Comparison of ENCODE assay signal across 10 cellular contexts in the genomic region with DNA sequence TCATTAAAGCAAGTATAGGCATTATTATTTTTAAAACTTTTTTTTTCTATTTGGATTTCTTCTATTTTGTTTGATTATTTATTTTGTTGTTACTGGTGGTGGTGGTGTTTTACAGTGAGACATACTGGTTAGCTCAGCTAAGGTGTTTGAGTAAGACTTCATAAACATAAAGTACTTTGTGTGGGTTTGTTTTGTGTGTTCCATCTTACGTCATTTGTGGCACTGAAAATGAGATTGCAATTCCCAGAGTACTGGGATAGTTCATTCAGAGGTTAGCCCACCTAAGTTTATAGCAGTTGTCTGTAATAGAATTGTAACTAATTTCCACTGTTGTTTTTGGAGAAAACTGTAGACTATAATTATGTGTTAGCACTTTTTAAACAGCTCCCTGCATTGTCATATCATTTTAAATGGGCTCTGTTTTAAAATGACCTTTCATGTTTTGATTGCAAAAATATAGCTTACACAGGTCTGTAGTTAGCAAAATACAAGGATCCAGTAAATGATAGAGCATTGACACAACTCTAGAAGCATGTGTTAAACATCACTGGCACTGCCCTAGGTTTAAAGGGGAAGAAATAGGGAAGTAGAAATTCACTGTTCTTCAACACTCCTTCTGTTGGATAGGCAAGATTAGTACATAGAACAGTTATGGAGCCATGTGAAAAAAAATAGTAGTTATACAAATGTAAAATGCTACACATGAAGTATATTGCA.
DNase-seq lines count a peak whose midpoint lies in the region; ATAC-seq and TF ChIP-seq lines count a peak whose summit lies in the region.
"Had no signal": no experiment of that assay in that cellular context is flagged by ENCODE, and none has a peak within 500 bp of the region (broad histone marks: within the 10 kb centered on the region; RNA-seq: fewer than 3 reads in every experiment).

No MANE protein-coding gene starts in this region.

- no TSS peak for BruUV-seq in PC-9 (replicated peaks; lab: Mats Ljungman, UMichigan)

- H3K27ac ChIP-seq in ACC112 (ENCODE audit: low read depth, low read length): peak overlapping the region; percentile 57
- H3K27ac ChIP-seq in PC-9: no peak overlapping the region
- H3K27ac ChIP-seq in esophagus muscularis mucosa (replicated peaks in 1 of 4): peak overlapping the region; percentile 74 to 82 (median 76)

- TF ChIP-seq CTCF in PC-9 (conservative IDR thresholded peaks at IDR 0.05) (no peak), esophagus muscularis mucosa (IDR thresholded peaks at IDR 0.05) (no peak)
- TF ChIP-seq CTCF in activated CD8-positive, alpha-beta T cell treated with anti-CD3 and anti-CD28 coated beads for 36 hours (IDR thresholded peaks at IDR 0.05): no peak

- H3K9me3 ChIP-seq in PC-9 (ENCODE audit: insufficient read depth, low read depth) (no peaks in the 10 kb centered on the region), esophagus muscularis mucosa (no peaks in the 10 kb centered on the region)

- no peaks in the 10 kb centered on the region for H4K20me1 ChIP-seq in PC-9 (ENCODE audit: insufficient read depth)

- no peak for ATAC-seq in natural killer cell treated with Interleukin-12 subunit alpha and Interleukin-12 subunit beta and Interleukin-15 and Interleukin-18, amount 100 ng/mL, for 72 hours
- no peak for ATAC-seq in GM21529 (IDR thresholded peaks at IDR 0.05; ENCODE audit: unreplicated experiment)
- ATAC-seq in activated CD8-positive, alpha-beta T cell treated with anti-CD3 and anti-CD28 coated beads for 36 hours: no peak
- no peak for ATAC-seq in HG03354 (IDR thresholded peaks at IDR 0.05; ENCODE audit: poor library complexity, severe bottlenecking, unreplicated experiment)

- H3K4me3 Mint-ChIP-seq in natural killer cell treated with Interleukin-12 subunit alpha and Interleukin-12 subunit beta and Interleukin-15 and Interleukin-18, amount 100 ng/mL, for 72 hours: peak overlapping the region; percentile 73
- no peak overlapping the region for H3K4me3 Mint-ChIP-seq in activated CD8-positive, alpha-beta T cell treated with anti-CD3 and anti-CD28 coated beads for 36 hours
- H3K4me3 Mint-ChIP-seq: activated T-helper 1 cell treated with anti-CD3 and anti-CD28 coated beads, Interleukin-12 subunit alpha, Interleukin-12 subunit beta, Interleukin-2, Interleukin-4 antibody, amounts not matched to agents 30 ng/mL and 10 ng/mL and 1 ng/mL, durations not matched to agents 14 hours and 24 hours and 36 hours had no signal

- H3K4me1 ChIP-seq in ACC112 (ENCODE audit: control insufficient read depth, insufficient read depth, low read length, unreplicated experiment) (peaks cover 32% of the 10 kb centered on the region), PC-9 (replicated peaks; ENCODE audit: insufficient read depth) (peaks cover 22% of the 10 kb centered on the region), esophagus muscularis mucosa (peaks cover 57 to 95% (median 91%) of the 10 kb centered on the region in 4 donors)

- 41% methylated on average over 1 of the region's 1 CpG for WGBS in esophagus muscularis mucosa

- H3K4me3 ChIP-seq in ACC112 (ENCODE audit: low read depth, low read length): peak overlapping the region; percentile 75
- no peak overlapping the region for H3K4me3 ChIP-seq in PC-9
- peak overlapping the region in 3 of 4 donors; percentile 39 to 55 (median 44) for H3K4me3 ChIP-seq in esophagus muscularis mucosa

- H3K27me3 Mint-ChIP-seq in natural killer cell treated with Interleukin-12 subunit alpha and Interleukin-12 subunit beta and Interleukin-15 and Interleukin-18, amount 100 ng/mL, for 72 hours: peaks cover 13 to 23% of the 10 kb centered on the region in 2 donors
- no peaks in the 10 kb centered on the region for H3K27me3 Mint-ChIP-seq in activated CD8-positive, alpha-beta T cell treated with anti-CD3 and anti-CD28 coated beads for 36 hours

- POLR2A ChIA-PET in PC-9 (lab: Charles Lee; ENCODE audit: unreplicated experiment): interaction anchor here (0.6 to 0.9 kb wide), 2 partner anchors 172 to 176 kb away, joined by 4 to 5 read pairs; partner anchors contain the start of gene NFIA
- POLR2A ChIA-PET in activated CD8-positive, alpha-beta T cell treated with anti-CD3 and anti-CD28 coated beads for 36 hours (lab: Charles Lee): no interaction called here

- CTCF ChIA-PET in PC-9 (lab: Charles Lee): interaction anchor here (0.6 kb wide), 2 partner anchors 32 to 405 kb away, joined by 11 to 13 read pairs; no protein-coding TSS in a partner anchor
- CTCF ChIA-PET in activated CD8-positive, alpha-beta T cell treated with anti-CD3 and anti-CD28 coated beads for 36 hours (lab: Charles Lee): interaction anchor here (1.2 kb wide), 1 partner anchor 191 kb away, joined by 3 read pairs; no protein-coding TSS in a partner anchor

- peaks cover 23 to 27% of the 10 kb centered on the region in 2 donors for H3K4me1 Mint-ChIP-seq in natural killer cell treated with Interleukin-12 subunit alpha and Interleukin-12 subunit beta and Interleukin-15 and Interleukin-18, amount 100 ng/mL, for 72 hours (ENCODE audit: low read depth in 2 of 2)
- peaks cover 21% of the 10 kb centered on the region for H3K4me1 Mint-ChIP-seq in activated CD8-positive, alpha-beta T cell treated with anti-CD3 and anti-CD28 coated beads for 36 hours (ENCODE audit: low read depth)

- H3K27me3 ChIP-seq in ACC112 (ENCODE audit: insufficient read depth, low read length) (no peaks in the 10 kb centered on the region), PC-9 (ENCODE audit: insufficient read depth, low read depth) (no peaks in the 10 kb centered on the region), esophagus muscularis mucosa (no peaks in the 10 kb centered on the region)

- H3F3A ChIP-seq in PC-9 (ENCODE audit: insufficient read depth, low read depth): peaks cover 7% of the 10 kb centered on the region; the same call in 1 of the 2 replicates

- peaks cover 20% of the 10 kb centered on the region for H3K79me2 ChIP-seq in ACC112 (ENCODE audit: control insufficient read depth, insufficient read depth, low read length, unreplicated experiment)
- peaks cover 28% of the 10 kb centered on the region for H3K79me2 ChIP-seq in PC-9 (ENCODE audit: low read depth)

- H3K36me3 ChIP-seq in ACC112 (ENCODE audit: insufficient read depth, low read length) (no peaks in the 10 kb centered on the region), PC-9 (ENCODE audit: low read depth) (no peaks in the 10 kb centered on the region), esophagus muscularis mucosa (no peaks in the 10 kb centered on the region)

- no peak for TF ChIP-seq POLR2A in esophagus muscularis mucosa (IDR thresholded peaks at IDR 0.05; ENCODE audit: low read depth)

- no peak overlapping the region for H3K27ac Mint-ChIP-seq in natural killer cell treated with Interleukin-12 subunit alpha and Interleukin-12 subunit beta and Interleukin-15 and Interleukin-18, amount 100 ng/mL, for 72 hours
- no peak overlapping the region for H3K27ac Mint-ChIP-seq in activated CD8-positive, alpha-beta T cell treated with anti-CD3 and anti-CD28 coated beads for 36 hours
- H3K27ac Mint-ChIP-seq: activated T-helper 1 cell treated with anti-CD3 and anti-CD28 coated beads, Interleukin-12 subunit alpha, Interleukin-12 subunit beta, Interleukin-2, Interleukin-4 antibody, amounts not matched to agents 30 ng/mL and 10 ng/mL and 1 ng/mL, durations not matched to agents 14 hours and 24 hours and 36 hours had no signal

- TF ChIP-seq EP300 in esophagus muscularis mucosa (IDR thresholded peaks at IDR 0.05): no peak

- H2AFZ ChIP-seq in ACC112 (ENCODE audit: low read length, unreplicated experiment): no peak overlapping the region
- no peak overlapping the region for H2AFZ ChIP-seq in PC-9

- no peaks in the 10 kb centered on the region for H3K9me2 ChIP-seq in PC-9 (ENCODE audit: insufficient read depth)

- H3K36me3 Mint-ChIP-seq in natural killer cell treated with Interleukin-12 subunit alpha and Interleukin-12 subunit beta and Interleukin-15 and Interleukin-18, amount 100 ng/mL, for 72 hours: no peaks in the 10 kb centered on the region
- H3K36me3 Mint-ChIP-seq in activated CD8-positive, alpha-beta T cell treated with anti-CD3 and anti-CD28 coated beads for 36 hours (ENCODE audit: low read depth): no peaks in the 10 kb centered on the region

- no peaks in the 10 kb centered on the region for H3K9me3 Mint-ChIP-seq in natural killer cell treated with Interleukin-12 subunit alpha and Interleukin-12 subunit beta and Interleukin-15 and Interleukin-18, amount 100 ng/mL, for 72 hours
- H3K9me3 Mint-ChIP-seq in activated CD8-positive, alpha-beta T cell treated with anti-CD3 and anti-CD28 coated beads for 36 hours: no peaks in the 10 kb centered on the region
- H3K9me3 Mint-ChIP-seq: activated T-helper 1 cell treated with anti-CD3 and anti-CD28 coated beads, Interleukin-12 subunit alpha, Interleukin-12 subunit beta, Interleukin-2, Interleukin-4 antibody, amounts not matched to agents 30 ng/mL and 10 ng/mL and 1 ng/mL, durations not matched to agents 14 hours and 24 hours and 36 hours had no signal

- H3K4me2 ChIP-seq in PC-9: peak overlapping the region; percentile 22

- DNase-seq in PC-9 (no peak), esophagus muscularis mucosa (ENCODE audit: extremely low spot score) (no peak), dedifferentiated amniotic fluid mesenchymal stem cell (ENCODE audit: extremely low spot score) (no peak)
- DNase-seq in natural killer cell treated with Interleukin-12 subunit alpha and Interleukin-12 subunit beta and Interleukin-15 and Interleukin-18, amount 100 ng/mL, for 72 hours (ENCODE audit: low spot score): no peak
- no peak for DNase-seq in activated CD8-positive, alpha-beta T cell treated with anti-CD3 and anti-CD28 coated beads for 36 hours
- DNase-seq: NCI-H1048 had no signal

- intact Hi-C loops in PC-9 (cut with micrococcal nuclease; ENCODE audit: unreplicated experiment) (no loop called here), esophagus muscularis mucosa (cut with DNase I) (loop anchor here (5.0 to 10.0 kb wide), 2 partner anchors 68 to 199 kb away; no protein-coding TSS in a partner anchor)
- intact Hi-C loops in activated CD8-positive, alpha-beta T cell treated with anti-CD3 and anti-CD28 coated beads for 36 hours (cut with micrococcal nuclease): no loop called here
